In the genomic region with DNA sequence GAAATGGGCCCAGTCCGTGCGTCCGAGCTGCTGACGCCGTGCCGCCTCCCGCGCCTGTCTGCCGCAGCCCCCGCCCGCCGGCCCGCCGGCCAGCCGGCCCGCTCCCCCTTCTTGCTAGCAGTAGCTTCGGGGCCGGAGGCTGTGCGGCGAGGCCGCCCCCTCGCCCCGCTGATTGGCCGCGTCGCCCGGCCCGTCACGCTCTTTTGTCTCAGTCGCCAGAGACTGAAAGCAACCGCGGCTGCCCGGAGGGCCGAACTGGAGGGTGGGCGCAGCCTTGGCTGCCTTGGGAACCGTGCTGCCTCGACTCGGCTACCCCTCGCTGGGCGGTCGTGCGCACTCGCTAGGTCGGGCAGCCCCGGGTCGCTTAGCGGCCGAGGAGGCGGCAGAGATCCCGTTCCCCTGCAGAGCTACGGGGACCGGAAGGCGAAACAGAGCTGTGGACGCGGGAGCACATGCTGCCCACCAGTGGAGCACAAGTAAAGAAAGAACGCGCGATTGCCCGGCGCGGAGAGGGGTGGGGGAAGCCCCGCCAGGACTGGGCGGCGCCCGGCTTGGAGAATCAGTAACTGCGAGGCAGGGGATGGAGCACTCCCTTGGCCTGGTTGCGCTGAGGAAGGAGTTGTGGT, we compare ENCODE assay signal across 8 cellular contexts. TPM values are rescaled to one million over a fixed set of nuclear protein-coding genes. Genes with fewer than 3 reads are reported as not detected.
A peak's percentile ranks its signal among the peaks of the same experiment; 100 is the strongest.
DNase-seq lines count a peak whose midpoint lies in the region; TF ChIP-seq lines count a peak whose summit lies in the region.

ZCCHC18 (plus strand) TSS at position 198 of the 626 bp plus-strand sequence. CDS start 1,589 bp downstream, outside the sequence.

- H3K4me3 ChIP-seq in NB4 (ENCODE audit: low read depth, low read length): peak within 1 kb of the TSS; percentile 34
- H3K4me3 ChIP-seq in skin epidermis: peak within 1 kb of the TSS; percentile 36 to 52 (median 44)

- H3K27me3 Mint-ChIP-seq in HFFc6 (ENCODE audit: insufficient read depth): peaks cover 6% of the 10 kb centered on the region; the same call in 1 of the 2 replicates

- no peak within 1 kb of the TSS for H3K27ac Mint-ChIP-seq in HFFc6

- H3K36me3 Mint-ChIP-seq in HFFc6 (ENCODE audit: low read depth): no peaks in the 10 kb centered on the region

- TF ChIP-seq CTCF in HFFc6 (IDR thresholded peaks at IDR 0.05) (no peak), NB4 (IDR thresholded peaks at IDR 0.05; ENCODE audit: low read depth, low read length) (no peak)

- H3K9me3 Mint-ChIP-seq in HFFc6: no peaks in the 10 kb centered on the region

- DNase-seq in DMS 273 (lab: John Stamatoyannopoulos, UW; ENCODE audit: unreplicated experiment): peak; percentile 73
- no peak for DNase-seq in DMS 273 treated with DMSO at 0.1 percent for 48 hours (lab: John Stamatoyannopoulos, UW)
- DNase-seq in HFFc6: peak; percentile 4
- DNase-seq in NB4 (ENCODE audit: low read depth): peak; percentile 53
- peak; percentile 29 for DNase-seq in T-helper 9 cell
- peak in 46 of 61 donors; percentile 1 to 61 (median 30) for DNase-seq in caudate nucleus (lab: John Stamatoyannopoulos, UW)
- peak; percentile 87 for DNase-seq in iPS-NIHi11 (ENCODE audit: low spot score)

- H3K27ac ChIP-seq in caudate nucleus (ENCODE audit: low read depth, low read length) (peak within 1 kb of the TSS; percentile 67), skin epidermis (peak within 1 kb of the TSS in 17 of 21 experiments; percentile 12 to 84 (median 63))

- H3K4me3 Mint-ChIP-seq in HFFc6: peak within 1 kb of the TSS; percentile 88

- no peaks in the 10 kb centered on the region; the same call in 1 of the 2 replicates for H3K4me1 Mint-ChIP-seq in HFFc6 (ENCODE audit: low read depth)

- TF ChIP-seq POLR2A in NB4 (IDR thresholded peaks at IDR 0.05; ENCODE audit: extremely low read depth, insufficient read length): no peak

RNA-seq across cellular contexts. Expression of gene ZCCHC18, which starts in this region (rescaled TPM):
- total RNA-seq in HFFc6 (2021; fragmentation: NEBNext Ultra II Directional; extraction: Animal tissue kit (Norgen Biotek cat#: 25700)): 1 to 10 TPM in 1 of 6 experiments, under 1 TPM in 5; 0.09 to 1.5 (median 0.31) TPM
